ENCODE assay signal across 9 cellular contexts in the genomic region with DNA sequence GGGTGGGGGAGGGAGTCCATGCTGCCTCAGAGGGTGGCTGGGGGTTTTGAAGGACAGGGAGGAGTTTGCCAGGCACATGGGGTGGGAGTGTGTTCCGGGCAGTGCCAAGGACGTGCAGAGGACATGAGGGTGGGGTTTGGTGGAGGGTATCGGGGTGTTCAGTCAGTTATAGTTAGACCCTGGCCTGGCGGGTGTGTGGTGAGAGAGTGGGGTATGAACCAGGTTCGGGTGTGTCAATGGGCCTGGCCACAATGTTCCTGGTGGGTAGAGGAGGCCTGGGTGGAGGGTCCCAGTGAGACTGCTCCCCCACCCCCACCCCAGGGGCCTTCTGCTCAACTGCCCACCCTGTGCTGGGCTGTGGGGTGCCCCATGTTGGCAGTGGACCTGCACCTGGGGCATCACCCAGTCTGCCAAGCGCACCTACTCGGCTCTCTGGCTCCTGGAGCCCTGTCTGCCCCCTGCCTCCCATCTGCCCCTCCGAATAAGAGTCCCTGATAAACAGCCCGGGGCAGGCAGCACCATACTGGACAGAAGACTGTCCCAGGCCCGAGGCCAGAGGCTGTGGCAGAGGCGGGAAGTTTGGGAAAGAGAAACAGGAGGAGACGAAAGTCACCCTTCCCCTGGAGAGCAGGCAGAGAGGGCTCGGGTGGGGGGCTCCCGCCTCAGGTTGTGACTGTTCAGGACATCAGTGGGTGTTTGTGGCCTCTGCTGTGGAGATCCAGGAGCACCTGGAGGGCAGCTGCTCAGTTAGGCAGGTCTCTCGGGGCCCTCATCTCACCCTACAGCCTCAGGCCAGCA. TPM values are rescaled to one million over a fixed set of nuclear protein-coding genes. Genes with fewer than 3 reads are reported as not detected.
A peak's percentile ranks its signal among the peaks of the same experiment; 100 is the strongest.
DNase-seq lines count a peak whose midpoint lies in the region; ATAC-seq and TF ChIP-seq lines count a peak whose summit lies in the region.
"Had no signal": no experiment of that assay in that cellular context is flagged by ENCODE, and none has a peak within 500 bp of the region (broad histone marks: within the 10 kb centered on the region; RNA-seq: fewer than 3 reads in every experiment).

No MANE protein-coding gene starts in this region.

- ATAC-seq in heart right ventricle (no peak), GM21515 (IDR thresholded peaks at IDR 0.05; ENCODE audit: unreplicated experiment) (no peak), HG03442 (IDR thresholded peaks at IDR 0.05; ENCODE audit: unreplicated experiment) (no peak), GM18520 (IDR thresholded peaks at IDR 0.05; ENCODE audit: unreplicated experiment) (no peak)

- TF ChIP-seq CTCF in GM12865 (IDR thresholded peaks at IDR 0.05; ENCODE audit: insufficient read depth, low read depth, low read length, missing control alignments) (no peak), heart right ventricle (IDR thresholded peaks at IDR 0.05) (no peak)

- H3K4me1 ChIP-seq in heart right ventricle = peaks cover 46 to 77% (median 67%) of the 10 kb centered on the region in 9 donors

- intact Hi-C loops in heart right ventricle (cut with DNase I) = loop anchor here in 1 of 10 donors (5.0 kb wide), 1 partner anchor 32 kb away; no protein-coding TSS in a partner anchor

- H3K36me3 ChIP-seq in heart right ventricle = peaks cover 0 to 45% (median 17%) of the 10 kb centered on the region in 9 donors

- no peaks in the 10 kb centered on the region for H3K9me3 ChIP-seq in heart right ventricle

- no peak for DNase-seq in GM12865 (ENCODE audit: low read depth)
- DNase-seq in activated CD4-positive, alpha-beta T cell treated with anti-CD3 and anti-CD28 coated beads, Interleukin-2, amount 50 U/mL, for 48 hours = peak; percentile 29 to 38
- DNase-seq in heart right ventricle = peak; percentile 9 to 17
- peak; percentile 24 for DNase-seq in stimulated activated CD4-positive, alpha-beta T cell treated with anti-CD3 and anti-CD28 coated beads, Interleukin-4, amount 100 ng/mL, for 1 hour
- DNase-seq in DMS79 treated with DMSO at 0.1 percent for 48 hours (lab: John Stamatoyannopoulos, UW) = no peak

- 46 to 55% methylated on average over 15 of the region's 15 CpGs for WGBS in heart right ventricle, 2 donors

- H3K4me3 ChIP-seq in GM12865 (ENCODE audit: low read depth, low read length) (peak overlapping the region; percentile 92), heart right ventricle (peak overlapping the region in 7 of 10 donors; percentile 82 to 97 (median 95))
- H3K4me3 ChIP-seq: SK-N-MC had no signal

- H3K27ac ChIP-seq in heart right ventricle = peak overlapping the region in 9 of 10 donors; percentile 49 to 99 (median 98)

- no peaks in the 10 kb centered on the region for H3K27me3 ChIP-seq in heart right ventricle

RNA-seq across cellular contexts. Expression of a gene that starts 4.1 kb away (rescaled TPM):
- 10 to 100 TPM; 27.4 to 81.6 (median 41.6) TPM for total RNA-seq in heart right ventricle
- polyA plus RNA-seq in heart right ventricle = 10 to 100 TPM; 43.9 to 62.0 TPM

RNA-seq across cellular contexts. Expression of a gene that starts 46.3 kb away (rescaled TPM):
- 10 to 100 TPM; 13.0 to 32.5 (median 19.2) TPM for total RNA-seq in heart right ventricle
- 10 to 100 TPM; 11.0 to 90.0 TPM for polyA plus RNA-seq in heart right ventricle

RNA-seq across cellular contexts. Expression of a gene that starts 46.5 kb away (rescaled TPM):
- 10 to 100 TPM in 9 of 10 donors, 1 to 10 TPM in 1; 9.6 to 19.8 (median 16.0) TPM for total RNA-seq in heart right ventricle
- 10 to 100 TPM in 1 of 2 donors, 1 to 10 TPM in 1; 9.7 to 10.4 TPM for polyA plus RNA-seq in heart right ventricle

RNA-seq across cellular contexts. Expression of a gene that starts 47.9 kb away (rescaled TPM):
- total RNA-seq in heart right ventricle = under 1 TPM in 1 of 10 donors, not detected in 9; 0.11 TPM
- polyA plus RNA-seq in heart right ventricle = not detected

Comparison
In these comparisons a context has a peak if more than half of its experiments do, and no peak if none do; other contexts are left out.
1. DNase-seq: peak in activated CD4-positive, alpha-beta T cell treated with anti-CD3 and anti-CD28 coated beads, Interleukin-2, amount 50 U/mL, for 48 hours (2 of 2), heart right ventricle (2 of 2) and stimulated activated CD4-positive, alpha-beta T cell treated with anti-CD3 and anti-CD28 coated beads, Interleukin-4, amount 100 ng/mL, for 1 hour (single experiment); none in GM12865 (single experiment) and DMS79 treated with DMSO at 0.1 percent for 48 hours (single experiment).